In the genomic region with DNA sequence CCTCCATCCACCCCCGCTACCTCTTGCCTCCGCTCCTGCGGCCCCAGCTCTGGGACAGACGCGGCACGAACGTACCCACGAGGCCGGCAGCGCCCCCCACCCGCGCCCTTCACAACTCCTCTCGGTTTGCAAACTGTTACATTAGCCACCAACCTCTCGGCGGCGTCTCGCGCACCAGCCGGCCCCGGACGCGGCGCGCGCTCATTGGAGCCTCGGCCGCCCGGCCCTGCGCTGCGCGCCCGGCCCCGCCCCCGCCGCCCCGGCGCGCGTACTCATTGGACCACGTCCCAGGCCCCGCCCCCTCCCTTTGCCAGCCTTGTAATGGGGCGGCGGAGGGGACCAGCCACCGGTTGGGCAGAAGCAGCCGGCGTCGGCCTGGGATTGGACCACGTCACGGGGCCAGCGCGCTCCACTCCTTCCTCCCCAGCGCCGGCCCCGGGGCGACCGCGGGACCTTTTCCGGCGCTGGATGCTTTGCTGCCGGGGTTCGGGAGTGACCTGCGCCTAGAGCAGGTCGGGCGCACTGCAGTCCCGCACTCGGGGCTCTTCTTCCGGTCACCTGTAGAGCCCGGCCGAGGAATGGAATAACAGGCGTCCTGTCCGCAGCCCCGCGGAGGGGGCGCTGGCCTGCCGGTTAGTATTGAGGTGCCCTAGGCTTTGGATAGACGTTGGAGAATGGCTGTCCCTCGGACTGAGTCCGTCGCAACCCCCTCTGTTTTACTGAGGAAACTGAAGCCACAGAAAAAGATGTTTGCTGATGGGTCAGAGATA, we compare ENCODE assay signal across 1 cellular context.
TF ChIP-seq lines count a peak whose summit lies in the region.

A gene with protein sequence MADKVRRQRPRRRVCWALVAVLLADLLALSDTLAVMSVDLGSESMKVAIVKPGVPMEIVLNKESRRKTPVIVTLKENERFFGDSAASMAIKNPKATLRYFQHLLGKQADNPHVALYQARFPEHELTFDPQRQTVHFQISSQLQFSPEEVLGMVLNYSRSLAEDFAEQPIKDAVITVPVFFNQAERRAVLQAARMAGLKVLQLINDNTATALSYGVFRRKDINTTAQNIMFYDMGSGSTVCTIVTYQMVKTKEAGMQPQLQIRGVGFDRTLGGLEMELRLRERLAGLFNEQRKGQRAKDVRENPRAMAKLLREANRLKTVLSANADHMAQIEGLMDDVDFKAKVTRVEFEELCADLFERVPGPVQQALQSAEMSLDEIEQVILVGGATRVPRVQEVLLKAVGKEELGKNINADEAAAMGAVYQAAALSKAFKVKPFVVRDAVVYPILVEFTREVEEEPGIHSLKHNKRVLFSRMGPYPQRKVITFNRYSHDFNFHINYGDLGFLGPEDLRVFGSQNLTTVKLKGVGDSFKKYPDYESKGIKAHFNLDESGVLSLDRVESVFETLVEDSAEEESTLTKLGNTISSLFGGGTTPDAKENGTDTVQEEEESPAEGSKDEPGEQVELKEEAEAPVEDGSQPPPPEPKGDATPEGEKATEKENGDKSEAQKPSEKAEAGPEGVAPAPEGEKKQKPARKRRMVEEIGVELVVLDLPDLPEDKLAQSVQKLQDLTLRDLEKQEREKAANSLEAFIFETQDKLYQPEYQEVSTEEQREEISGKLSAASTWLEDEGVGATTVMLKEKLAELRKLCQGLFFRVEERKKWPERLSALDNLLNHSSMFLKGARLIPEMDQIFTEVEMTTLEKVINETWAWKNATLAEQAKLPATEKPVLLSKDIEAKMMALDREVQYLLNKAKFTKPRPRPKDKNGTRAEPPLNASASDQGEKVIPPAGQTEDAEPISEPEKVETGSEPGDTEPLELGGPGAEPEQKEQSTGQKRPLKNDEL (minus strand): TSS at position 206 of the 770 bp plus-strand sequence. CDS start 1,045 bp downstream, outside the sequence.

TF ChIP-seq in HepG2, 621 proteins besides CTCF, POLR2A, EP300 and RAD21 (continued from another document and continues in another):
- TF ChIP-seq AHR (CRISPR knock-in tag; IDR thresholded peaks at IDR 0.05) (no peak), YY1 (IDR thresholded peaks at IDR 0.05; ENCODE audit: insufficient read depth, insufficient replicate concordance, low read depth, low read length) (peak; percentile 61), POLR2G (IDR thresholded peaks at IDR 0.05; ENCODE audit: low read depth, low read length) (peak; percentile 81), ZFX (CRISPR knock-in tag; IDR thresholded peaks at IDR 0.05; ENCODE audit: low read depth) (peak; percentile 81), MYNN (CRISPR knock-in tag; IDR thresholded peaks at IDR 0.05; ENCODE audit: low read depth) (no peak), ZNF570 (CRISPR knock-in tag; IDR thresholded peaks at IDR 0.05; ENCODE audit: borderline replicate concordance) (no peak), ZNF256 (CRISPR knock-in tag; conservative IDR thresholded peaks at IDR 0.05) (no peak), FOXP1 (IDR thresholded peaks at IDR 0.05) (no peak), FOXP1 (CRISPR knock-in tag; IDR thresholded peaks at IDR 0.05) (peak; percentile 8; the same call in 1 of the 2 replicates), TOPORS (CRISPR knock-in tag; IDR thresholded peaks at IDR 0.05) (no peak; the same call in 1 of the 2 replicates), ZNF558 (CRISPR knock-in tag; IDR thresholded peaks at IDR 0.05; ENCODE audit: borderline replicate concordance) (no peak; the same call in 1 of the 2 replicates), STAG1 (CRISPR knock-in tag; IDR thresholded peaks at IDR 0.05) (no peak), ZNF530 (CRISPR knock-in tag; IDR thresholded peaks at IDR 0.05; ENCODE audit: low read depth) (no peak), ZNF614 (CRISPR knock-in tag; IDR thresholded peaks at IDR 0.05; ENCODE audit: borderline replicate concordance) (no peak; the same call in 1 of the 2 replicates), NR2C2 (CRISPR knock-in tag; IDR thresholded peaks at IDR 0.05; ENCODE audit: borderline replicate concordance) (peak; percentile 91), NR1H2 (CRISPR knock-in tag; IDR thresholded peaks at IDR 0.05; ENCODE audit: borderline replicate concordance, low read depth) (no peak), ZNF24 (IDR thresholded peaks at IDR 0.05) (no peak), CEBPB (IDR thresholded peaks at IDR 0.05; ENCODE audit: borderline replicate concordance, low read depth, low read length) (no peak), ATRX (CRISPR knock-in tag; IDR thresholded peaks at IDR 0.05; ENCODE audit: borderline replicate concordance) (no peak), SRSF4 (IDR thresholded peaks at IDR 0.05; ENCODE audit: low read depth, low read length, poor library complexity, severe bottlenecking) (no peak), ZSCAN9 (CRISPR knock-in tag; IDR thresholded peaks at IDR 0.05; ENCODE audit: borderline replicate concordance) (no peak), MTF2 (CRISPR knock-in tag; IDR thresholded peaks at IDR 0.05; ENCODE audit: borderline replicate concordance) (no peak), ZSCAN21 (CRISPR knock-in tag; IDR thresholded peaks at IDR 0.05; ENCODE audit: borderline replicate concordance) (peak; percentile 3; the same call in 1 of the 2 replicates), ZFP82 (CRISPR knock-in tag; IDR thresholded peaks at IDR 0.05; ENCODE audit: borderline replicate concordance) (no peak), ZBTB8A (CRISPR knock-in tag; IDR thresholded peaks at IDR 0.05; ENCODE audit: borderline replicate concordance, low read depth) (no peak), ZNF501 (CRISPR knock-in tag; IDR thresholded peaks at IDR 0.05) (no peak)
- TF ChIP-seq, protein P1, sequence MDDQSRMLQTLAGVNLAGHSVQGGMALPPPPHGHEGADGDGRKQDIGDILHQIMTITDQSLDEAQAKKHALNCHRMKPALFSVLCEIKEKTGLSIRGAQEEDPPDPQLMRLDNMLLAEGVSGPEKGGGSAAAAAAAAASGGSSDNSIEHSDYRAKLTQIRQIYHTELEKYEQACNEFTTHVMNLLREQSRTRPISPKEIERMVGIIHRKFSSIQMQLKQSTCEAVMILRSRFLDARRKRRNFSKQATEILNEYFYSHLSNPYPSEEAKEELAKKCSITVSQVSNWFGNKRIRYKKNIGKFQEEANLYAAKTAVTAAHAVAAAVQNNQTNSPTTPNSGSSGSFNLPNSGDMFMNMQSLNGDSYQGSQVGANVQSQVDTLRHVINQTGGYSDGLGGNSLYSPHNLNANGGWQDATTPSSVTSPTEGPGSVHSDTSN (CRISPR knock-in tag; IDR thresholded peaks at IDR 0.05; ENCODE audit: borderline replicate concordance): no peak
- TF ChIP-seq, protein P2, sequence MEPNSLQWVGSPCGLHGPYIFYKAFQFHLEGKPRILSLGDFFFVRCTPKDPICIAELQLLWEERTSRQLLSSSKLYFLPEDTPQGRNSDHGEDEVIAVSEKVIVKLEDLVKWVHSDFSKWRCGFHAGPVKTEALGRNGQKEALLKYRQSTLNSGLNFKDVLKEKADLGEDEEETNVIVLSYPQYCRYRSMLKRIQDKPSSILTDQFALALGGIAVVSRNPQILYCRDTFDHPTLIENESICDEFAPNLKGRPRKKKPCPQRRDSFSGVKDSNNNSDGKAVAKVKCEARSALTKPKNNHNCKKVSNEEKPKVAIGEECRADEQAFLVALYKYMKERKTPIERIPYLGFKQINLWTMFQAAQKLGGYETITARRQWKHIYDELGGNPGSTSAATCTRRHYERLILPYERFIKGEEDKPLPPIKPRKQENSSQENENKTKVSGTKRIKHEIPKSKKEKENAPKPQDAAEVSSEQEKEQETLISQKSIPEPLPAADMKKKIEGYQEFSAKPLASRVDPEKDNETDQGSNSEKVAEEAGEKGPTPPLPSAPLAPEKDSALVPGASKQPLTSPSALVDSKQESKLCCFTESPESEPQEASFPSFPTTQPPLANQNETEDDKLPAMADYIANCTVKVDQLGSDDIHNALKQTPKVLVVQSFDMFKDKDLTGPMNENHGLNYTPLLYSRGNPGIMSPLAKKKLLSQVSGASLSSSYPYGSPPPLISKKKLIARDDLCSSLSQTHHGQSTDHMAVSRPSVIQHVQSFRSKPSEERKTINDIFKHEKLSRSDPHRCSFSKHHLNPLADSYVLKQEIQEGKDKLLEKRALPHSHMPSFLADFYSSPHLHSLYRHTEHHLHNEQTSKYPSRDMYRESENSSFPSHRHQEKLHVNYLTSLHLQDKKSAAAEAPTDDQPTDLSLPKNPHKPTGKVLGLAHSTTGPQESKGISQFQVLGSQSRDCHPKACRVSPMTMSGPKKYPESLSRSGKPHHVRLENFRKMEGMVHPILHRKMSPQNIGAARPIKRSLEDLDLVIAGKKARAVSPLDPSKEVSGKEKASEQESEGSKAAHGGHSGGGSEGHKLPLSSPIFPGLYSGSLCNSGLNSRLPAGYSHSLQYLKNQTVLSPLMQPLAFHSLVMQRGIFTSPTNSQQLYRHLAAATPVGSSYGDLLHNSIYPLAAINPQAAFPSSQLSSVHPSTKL (CRISPR knock-in tag; IDR thresholded peaks at IDR 0.05): peak; percentile 31; the same call in 1 of the 2 replicates
- TF ChIP-seq, protein P3, sequence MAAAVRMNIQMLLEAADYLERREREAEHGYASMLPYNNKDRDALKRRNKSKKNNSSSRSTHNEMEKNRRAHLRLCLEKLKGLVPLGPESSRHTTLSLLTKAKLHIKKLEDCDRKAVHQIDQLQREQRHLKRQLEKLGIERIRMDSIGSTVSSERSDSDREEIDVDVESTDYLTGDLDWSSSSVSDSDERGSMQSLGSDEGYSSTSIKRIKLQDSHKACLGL (CRISPR knock-in tag; IDR thresholded peaks at IDR 0.05): peak; percentile 24; the same call in 1 of the 2 replicates
- TF ChIP-seq, protein P4, sequence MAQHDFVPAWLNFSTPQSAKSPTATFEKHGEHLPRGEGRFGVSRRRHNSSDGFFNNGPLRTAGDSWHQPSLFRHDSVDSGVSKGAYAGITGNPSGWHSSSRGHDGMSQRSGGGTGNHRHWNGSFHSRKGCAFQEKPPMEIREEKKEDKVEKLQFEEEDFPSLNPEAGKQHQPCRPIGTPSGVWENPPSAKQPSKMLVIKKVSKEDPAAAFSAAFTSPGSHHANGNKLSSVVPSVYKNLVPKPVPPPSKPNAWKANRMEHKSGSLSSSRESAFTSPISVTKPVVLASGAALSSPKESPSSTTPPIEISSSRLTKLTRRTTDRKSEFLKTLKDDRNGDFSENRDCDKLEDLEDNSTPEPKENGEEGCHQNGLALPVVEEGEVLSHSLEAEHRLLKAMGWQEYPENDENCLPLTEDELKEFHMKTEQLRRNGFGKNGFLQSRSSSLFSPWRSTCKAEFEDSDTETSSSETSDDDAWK (CRISPR knock-in tag; IDR thresholded peaks at IDR 0.05): no peak
- TF ChIP-seq, protein P5, sequence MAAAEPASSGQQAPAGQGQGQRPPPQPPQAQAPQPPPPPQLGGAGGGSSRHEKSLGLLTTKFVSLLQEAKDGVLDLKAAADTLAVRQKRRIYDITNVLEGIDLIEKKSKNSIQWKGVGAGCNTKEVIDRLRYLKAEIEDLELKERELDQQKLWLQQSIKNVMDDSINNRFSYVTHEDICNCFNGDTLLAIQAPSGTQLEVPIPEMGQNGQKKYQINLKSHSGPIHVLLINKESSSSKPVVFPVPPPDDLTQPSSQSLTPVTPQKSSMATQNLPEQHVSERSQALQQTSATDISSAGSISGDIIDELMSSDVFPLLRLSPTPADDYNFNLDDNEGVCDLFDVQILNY (CRISPR knock-in tag; conservative IDR thresholded peaks at IDR 0.05): no peak
- TF ChIP-seq, protein P6, sequence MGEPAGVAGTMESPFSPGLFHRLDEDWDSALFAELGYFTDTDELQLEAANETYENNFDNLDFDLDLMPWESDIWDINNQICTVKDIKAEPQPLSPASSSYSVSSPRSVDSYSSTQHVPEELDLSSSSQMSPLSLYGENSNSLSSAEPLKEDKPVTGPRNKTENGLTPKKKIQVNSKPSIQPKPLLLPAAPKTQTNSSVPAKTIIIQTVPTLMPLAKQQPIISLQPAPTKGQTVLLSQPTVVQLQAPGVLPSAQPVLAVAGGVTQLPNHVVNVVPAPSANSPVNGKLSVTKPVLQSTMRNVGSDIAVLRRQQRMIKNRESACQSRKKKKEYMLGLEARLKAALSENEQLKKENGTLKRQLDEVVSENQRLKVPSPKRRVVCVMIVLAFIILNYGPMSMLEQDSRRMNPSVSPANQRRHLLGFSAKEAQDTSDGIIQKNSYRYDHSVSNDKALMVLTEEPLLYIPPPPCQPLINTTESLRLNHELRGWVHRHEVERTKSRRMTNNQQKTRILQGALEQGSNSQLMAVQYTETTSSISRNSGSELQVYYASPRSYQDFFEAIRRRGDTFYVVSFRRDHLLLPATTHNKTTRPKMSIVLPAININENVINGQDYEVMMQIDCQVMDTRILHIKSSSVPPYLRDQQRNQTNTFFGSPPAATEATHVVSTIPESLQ (CRISPR knock-in tag; conservative IDR thresholded peaks at IDR 0.05): no peak
- TF ChIP-seq, protein P7, sequence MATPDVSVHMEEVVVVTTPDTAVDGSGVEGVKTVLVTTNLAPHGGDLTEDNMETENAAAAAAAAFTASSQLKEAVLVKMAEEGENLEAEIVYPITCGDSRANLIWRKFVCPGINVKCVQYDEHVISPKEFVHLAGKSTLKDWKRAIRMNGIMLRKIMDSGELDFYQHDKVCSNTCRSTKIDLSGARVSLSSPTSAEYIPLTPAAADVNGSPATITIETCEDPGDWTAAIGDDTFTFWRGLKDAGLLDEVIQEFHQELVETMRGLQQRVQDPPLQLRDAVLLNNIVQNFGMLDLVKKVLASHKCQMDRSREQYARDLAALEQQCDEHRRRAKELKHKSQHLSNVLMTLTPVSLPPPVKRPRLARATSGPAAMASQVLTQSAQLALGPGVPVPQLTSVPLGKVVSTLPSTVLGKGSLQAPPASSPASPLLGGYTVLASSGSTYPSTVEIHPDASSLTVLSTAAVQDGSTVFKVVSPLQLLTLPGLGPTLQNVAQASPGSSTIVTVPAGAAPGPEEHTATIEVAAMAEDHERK (CRISPR knock-in tag; IDR thresholded peaks at IDR 0.05; ENCODE audit: low read depth): peak; percentile 58; the same call in 1 of the 2 replicates
- TF ChIP-seq, protein P8, sequence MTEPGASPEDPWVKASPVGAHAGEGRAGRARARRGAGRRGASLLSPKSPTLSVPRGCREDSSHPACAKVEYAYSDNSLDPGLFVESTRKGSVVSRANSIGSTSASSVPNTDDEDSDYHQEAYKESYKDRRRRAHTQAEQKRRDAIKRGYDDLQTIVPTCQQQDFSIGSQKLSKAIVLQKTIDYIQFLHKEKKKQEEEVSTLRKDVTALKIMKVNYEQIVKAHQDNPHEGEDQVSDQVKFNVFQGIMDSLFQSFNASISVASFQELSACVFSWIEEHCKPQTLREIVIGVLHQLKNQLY (CRISPR knock-in tag; IDR thresholded peaks at IDR 0.05): no peak
- TF ChIP-seq, protein P9, sequence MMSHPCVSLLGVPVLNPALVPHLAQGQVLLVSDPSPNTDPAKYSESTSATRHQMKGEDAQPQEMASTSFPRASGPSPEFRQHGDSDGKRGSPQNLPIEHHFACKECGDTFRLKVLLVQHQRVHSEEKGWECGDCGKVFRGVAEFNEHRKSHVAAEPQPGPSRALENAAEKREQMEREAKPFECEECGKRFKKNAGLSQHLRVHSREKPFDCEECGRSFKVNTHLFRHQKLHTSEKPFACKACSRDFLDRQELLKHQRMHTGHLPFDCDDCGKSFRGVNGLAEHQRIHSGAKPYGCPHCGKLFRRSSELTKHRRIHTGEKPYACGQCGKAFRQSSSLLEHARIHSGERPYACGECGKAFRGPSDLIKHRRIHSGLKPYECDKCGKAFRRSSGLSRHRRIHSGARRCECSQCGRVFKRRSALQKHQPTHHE (CRISPR knock-in tag; IDR thresholded peaks at IDR 0.05; ENCODE audit: borderline replicate concordance): no peak
- TF ChIP-seq, protein P10, sequence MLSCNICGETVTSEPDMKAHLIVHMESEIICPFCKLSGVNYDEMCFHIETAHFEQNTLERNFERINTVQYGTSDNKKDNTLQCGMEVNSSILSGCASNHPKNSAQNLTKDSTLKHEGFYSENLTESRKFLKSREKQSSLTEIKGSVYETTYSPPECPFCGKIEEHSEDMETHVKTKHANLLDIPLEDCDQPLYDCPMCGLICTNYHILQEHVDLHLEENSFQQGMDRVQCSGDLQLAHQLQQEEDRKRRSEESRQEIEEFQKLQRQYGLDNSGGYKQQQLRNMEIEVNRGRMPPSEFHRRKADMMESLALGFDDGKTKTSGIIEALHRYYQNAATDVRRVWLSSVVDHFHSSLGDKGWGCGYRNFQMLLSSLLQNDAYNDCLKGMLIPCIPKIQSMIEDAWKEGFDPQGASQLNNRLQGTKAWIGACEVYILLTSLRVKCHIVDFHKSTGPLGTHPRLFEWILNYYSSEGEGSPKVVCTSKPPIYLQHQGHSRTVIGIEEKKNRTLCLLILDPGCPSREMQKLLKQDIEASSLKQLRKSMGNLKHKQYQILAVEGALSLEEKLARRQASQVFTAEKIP (CRISPR knock-in tag; IDR thresholded peaks at IDR 0.05; ENCODE audit: borderline replicate concordance): no peak
